In the genomic region with DNA sequence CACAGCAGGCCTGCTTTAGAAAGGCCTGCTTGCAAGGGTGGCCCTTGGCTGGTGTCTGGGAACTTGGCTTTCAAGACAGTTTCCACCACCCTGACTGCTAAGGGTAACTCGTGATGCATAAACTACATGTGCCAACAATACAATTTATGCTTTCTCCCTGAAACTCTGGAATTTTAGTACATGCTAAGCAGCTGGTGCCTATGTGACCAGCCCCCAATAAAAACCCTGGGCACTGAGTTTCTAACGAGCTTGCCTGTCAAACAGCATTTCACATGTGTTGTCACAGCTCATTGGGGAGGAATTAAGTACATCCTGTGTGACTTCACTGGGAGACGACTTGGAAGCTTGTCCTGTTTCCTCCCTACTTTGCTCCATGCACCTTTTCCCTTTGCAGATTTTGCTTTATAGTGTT, we compare ENCODE assay signal across 14 cellular contexts.
DNase-seq lines count a peak whose midpoint lies in the region; ATAC-seq, FAIRE-seq and TF ChIP-seq lines count a peak whose summit lies in the region.
"Had no signal": no experiment of that assay in that cellular context is flagged by ENCODE, and none has a peak within 500 bp of the region (broad histone marks: within the 10 kb centered on the region; RNA-seq: fewer than 3 reads in every experiment).

No MANE protein-coding gene starts in this region.

- FAIRE-seq in HTR-8/SVneo (lab: Jason Lieb, UNC) = no peak

- peaks cover 2% of the 10 kb centered on the region for H3K9me3 ChIP-seq in endodermal cell (ENCODE audit: control insufficient read depth, low read length)

- no peak overlapping the region for H3K27ac ChIP-seq in endodermal cell (ENCODE audit: low read depth, low read length)
- H3K27ac ChIP-seq: BLaER1 treated with 17β-estradiol and CSF1 and Interleukin-3, amounts not matched to agents 10 nM and 100 nM had no signal

- no peaks in the 10 kb centered on the region for H3K36me3 Mint-ChIP-seq in endodermal cell (ENCODE audit: low read depth)
- no peaks in the 10 kb centered on the region for H3K36me3 Mint-ChIP-seq in activated CD8-positive, alpha-beta T cell treated with anti-CD3 and anti-CD28 coated beads, Interleukin-2, amount 10 ng/mL, durations not matched to agents 7 days and 5 days (ENCODE audit: low read depth)

- peak; percentile 88 for DNase-seq in AG10803 (ENCODE audit: low read depth)
- peak; percentile 67 for DNase-seq in LHCN-M2 (ENCODE audit: low read depth)
- DNase-seq in endodermal cell = peak; percentile 72
- peak; percentile 59 for DNase-seq in myocyte (ENCODE audit: low read depth)
- DNase-seq in HTR-8/SVneo (ENCODE audit: insufficient read length, low spot score) = no peak
- no peak for DNase-seq in 8988T
- DNase-seq in activated CD8-positive, alpha-beta T cell treated with anti-CD3 and anti-CD28 coated beads, Interleukin-2, amount 10 ng/mL, durations not matched to agents 7 days and 5 days = no peak
- DNase-seq: activated CD4-positive, alpha-beta T cell treated with anti-CD3 and anti-CD28 coated beads for 48 hours; NCI-H187 treated with DMSO at 0.1 percent for 48 hours; posterior cingulate gyrus; stimulated activated CD4-positive, alpha-beta T cell treated with anti-CD3 and anti-CD28 coated beads, Interleukin-1b, Interleukin-23, amount 100 ng/mL, for 48 hours had no signal

- H3K9ac ChIP-seq in endodermal cell (ENCODE audit: extremely low read depth, low read length, poor library complexity, severe bottlenecking) = no peak overlapping the region
- H3K9ac ChIP-seq: BLaER1 treated with 17β-estradiol and CSF1 and Interleukin-3, amounts not matched to agents 10 nM and 100 nM had no signal

- H3K4me3 Mint-ChIP-seq in endodermal cell = no peak overlapping the region
- H3K4me3 Mint-ChIP-seq in activated CD8-positive, alpha-beta T cell treated with anti-CD3 and anti-CD28 coated beads, Interleukin-2, amount 10 ng/mL, durations not matched to agents 7 days and 5 days = no peak overlapping the region
- H3K4me3 Mint-ChIP-seq: activated T-helper 17 cell treated with anti-CD3 and anti-CD28 coated beads, Interleukin-2, amount 50 U/mL, for 72 hours had no signal

- no peaks in the 10 kb centered on the region for H3K36me3 ChIP-seq in endodermal cell (ENCODE audit: control insufficient read depth, insufficient read depth, low read length)
- H3K36me3 ChIP-seq: BLaER1 treated with 17β-estradiol and CSF1 and Interleukin-3, amounts not matched to agents 10 nM and 100 nM had no signal

- no peak overlapping the region for H3K4me3 ChIP-seq in AG10803 (ENCODE audit: low read length)
- H3K4me3 ChIP-seq in endodermal cell (ENCODE audit: low read length) = no peak overlapping the region
- H3K4me3 ChIP-seq: BLaER1 treated with 17β-estradiol and CSF1 and Interleukin-3, amounts not matched to agents 10 nM and 100 nM had no signal

- ATAC-seq in HG02885 (IDR thresholded peaks at IDR 0.05; ENCODE audit: poor library complexity, unreplicated experiment) = no peak
- ATAC-seq in activated CD8-positive, alpha-beta T cell treated with anti-CD3 and anti-CD28 coated beads, Interleukin-2, amount 10 ng/mL, durations not matched to agents 7 days and 5 days = no peak
- ATAC-seq: activated T-helper 17 cell treated with anti-CD3 and anti-CD28 coated beads, Interleukin-2, amount 50 U/mL, for 72 hours had no signal

- no peaks in the 10 kb centered on the region for H3K27me3 ChIP-seq in endodermal cell (ENCODE audit: control insufficient read depth, insufficient read depth, low read length, poor library complexity, severe bottlenecking)
- H3K27me3 ChIP-seq: BLaER1 treated with 17β-estradiol and CSF1 and Interleukin-3, amounts not matched to agents 10 nM and 100 nM had no signal

- WGBS in endodermal cell (ENCODE audit: insufficient coverage in 1 of 2, insufficient read length in 1 of 2), 2 experiments = 45 to 57% methylated on average over 3 of the region's 3 CpGs

- peaks cover 2% of the 10 kb centered on the region for H3K9me3 Mint-ChIP-seq in endodermal cell
- H3K9me3 Mint-ChIP-seq in activated CD8-positive, alpha-beta T cell treated with anti-CD3 and anti-CD28 coated beads, Interleukin-2, amount 10 ng/mL, durations not matched to agents 7 days and 5 days (ENCODE audit: insufficient read depth) = no peaks in the 10 kb centered on the region

- CTCF ChIA-PET in activated CD8-positive, alpha-beta T cell treated with anti-CD3 and anti-CD28 coated beads, Interleukin-2, amount 10 ng/mL, durations not matched to agents 7 days and 5 days (lab: Charles Lee) = no interaction called here

- H3K4me1 Mint-ChIP-seq in endodermal cell = peaks cover 33% of the 10 kb centered on the region
- no peaks in the 10 kb centered on the region for H3K4me1 Mint-ChIP-seq in activated CD8-positive, alpha-beta T cell treated with anti-CD3 and anti-CD28 coated beads, Interleukin-2, amount 10 ng/mL, durations not matched to agents 7 days and 5 days (ENCODE audit: low read depth)

- H3K4me1 ChIP-seq in endodermal cell (ENCODE audit: control insufficient read depth, insufficient read depth, low read length) = peaks cover 4% of the 10 kb centered on the region
- H3K4me1 ChIP-seq: BLaER1 treated with 17β-estradiol and CSF1 and Interleukin-3, amounts not matched to agents 10 nM and 100 nM had no signal

- POLR2A ChIA-PET in activated CD8-positive, alpha-beta T cell treated with anti-CD3 and anti-CD28 coated beads, Interleukin-2, amount 10 ng/mL, durations not matched to agents 7 days and 5 days (lab: Charles Lee) = no interaction called here

- H3K27ac Mint-ChIP-seq in endodermal cell = peak overlapping the region; percentile 7
- no peak overlapping the region for H3K27ac Mint-ChIP-seq in activated CD8-positive, alpha-beta T cell treated with anti-CD3 and anti-CD28 coated beads, Interleukin-2, amount 10 ng/mL, durations not matched to agents 7 days and 5 days
- H3K27ac Mint-ChIP-seq: activated T-helper 17 cell treated with anti-CD3 and anti-CD28 coated beads, Interleukin-2, amount 50 U/mL, for 72 hours had no signal

- H3K27me3 Mint-ChIP-seq in endodermal cell (ENCODE audit: insufficient read depth) = no peaks in the 10 kb centered on the region
- H3K27me3 Mint-ChIP-seq in activated CD8-positive, alpha-beta T cell treated with anti-CD3 and anti-CD28 coated beads, Interleukin-2, amount 10 ng/mL, durations not matched to agents 7 days and 5 days (ENCODE audit: low read depth) = no peaks in the 10 kb centered on the region

- TF ChIP-seq CTCF in AG10803 (conservative IDR thresholded peaks at IDR 0.05; ENCODE audit: low read length) (no peak), endodermal cell (conservative IDR thresholded peaks at IDR 0.05) (no peak)

Comparison
In these comparisons a context has a peak if more than half of its experiments do, and no peak if none do; other contexts are left out.
1. DNase-seq: peak in AG10803 (single experiment), LHCN-M2 (single experiment), endodermal cell (single experiment) and myocyte (single experiment); none in HTR-8/SVneo (single experiment), 8988T (single experiment) and activated CD8-positive, alpha-beta T cell treated with anti-CD3 and anti-CD28 coated beads, Interleukin-2, amount 10 ng/mL, durations not matched to agents 7 days and 5 days (single experiment).